Comparison of ENCODE assay signal across 1 cellular context in the genomic region with DNA sequence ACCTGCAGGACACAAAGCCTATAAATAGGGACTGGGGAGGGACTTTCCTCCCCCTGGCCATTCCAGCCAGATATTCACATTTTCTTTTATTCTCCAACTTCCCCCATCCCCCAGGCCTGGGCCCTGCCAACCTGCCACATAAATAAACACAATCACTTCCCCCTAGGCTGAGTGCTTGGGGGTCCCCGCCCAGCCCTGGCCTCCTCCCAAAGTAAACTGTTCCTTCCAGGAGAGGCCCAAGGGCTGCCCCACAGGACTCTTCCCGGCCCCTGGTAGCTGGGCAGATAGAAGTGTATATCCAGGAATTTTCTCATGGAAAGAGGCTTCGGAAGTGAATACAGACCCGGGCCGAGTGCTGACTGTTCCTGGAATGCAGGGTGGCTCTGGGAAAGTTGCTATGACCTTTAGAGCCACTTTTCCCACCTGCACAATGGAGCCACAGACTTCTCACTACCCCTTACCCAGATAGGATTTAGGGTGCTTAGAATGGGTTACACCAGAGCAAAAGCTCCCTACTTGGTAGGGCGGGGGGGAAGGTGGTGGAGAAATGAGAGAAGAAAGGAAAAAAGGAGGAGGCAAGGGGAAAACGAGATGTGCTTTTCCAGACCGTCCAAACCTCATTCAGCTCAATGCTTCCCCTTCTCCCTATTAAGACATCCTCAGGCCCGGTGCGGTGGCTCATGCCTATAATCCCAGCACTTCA.
TF ChIP-seq lines count a peak whose summit lies in the region.

No MANE protein-coding gene starts in this region.

TF ChIP-seq in HepG2, 621 proteins besides CTCF, POLR2A, EP300 and RAD21:
- no peak for TF ChIP-seq ZFP36L1 (CRISPR knock-in tag; IDR thresholded peaks at IDR 0.05)
- TF ChIP-seq NR2F6 (IDR thresholded peaks at IDR 0.05): no peak
- no peak for TF ChIP-seq NR2F6 (CRISPR knock-in tag; IDR thresholded peaks at IDR 0.05)
- no peak for TF ChIP-seq KDM5A (IDR thresholded peaks at IDR 0.05; ENCODE audit: borderline replicate concordance, low read length)
- no peak for TF ChIP-seq ZNF207 (IDR thresholded peaks at IDR 0.05; ENCODE audit: borderline replicate concordance)
- TF ChIP-seq, protein P1, sequence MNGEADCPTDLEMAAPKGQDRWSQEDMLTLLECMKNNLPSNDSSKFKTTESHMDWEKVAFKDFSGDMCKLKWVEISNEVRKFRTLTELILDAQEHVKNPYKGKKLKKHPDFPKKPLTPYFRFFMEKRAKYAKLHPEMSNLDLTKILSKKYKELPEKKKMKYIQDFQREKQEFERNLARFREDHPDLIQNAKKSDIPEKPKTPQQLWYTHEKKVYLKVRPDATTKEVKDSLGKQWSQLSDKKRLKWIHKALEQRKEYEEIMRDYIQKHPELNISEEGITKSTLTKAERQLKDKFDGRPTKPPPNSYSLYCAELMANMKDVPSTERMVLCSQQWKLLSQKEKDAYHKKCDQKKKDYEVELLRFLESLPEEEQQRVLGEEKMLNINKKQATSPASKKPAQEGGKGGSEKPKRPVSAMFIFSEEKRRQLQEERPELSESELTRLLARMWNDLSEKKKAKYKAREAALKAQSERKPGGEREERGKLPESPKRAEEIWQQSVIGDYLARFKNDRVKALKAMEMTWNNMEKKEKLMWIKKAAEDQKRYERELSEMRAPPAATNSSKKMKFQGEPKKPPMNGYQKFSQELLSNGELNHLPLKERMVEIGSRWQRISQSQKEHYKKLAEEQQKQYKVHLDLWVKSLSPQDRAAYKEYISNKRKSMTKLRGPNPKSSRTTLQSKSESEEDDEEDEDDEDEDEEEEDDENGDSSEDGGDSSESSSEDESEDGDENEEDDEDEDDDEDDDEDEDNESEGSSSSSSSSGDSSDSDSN (CRISPR knock-in tag; IDR thresholded peaks at IDR 0.05): no peak
- TF ChIP-seq, protein P2, sequence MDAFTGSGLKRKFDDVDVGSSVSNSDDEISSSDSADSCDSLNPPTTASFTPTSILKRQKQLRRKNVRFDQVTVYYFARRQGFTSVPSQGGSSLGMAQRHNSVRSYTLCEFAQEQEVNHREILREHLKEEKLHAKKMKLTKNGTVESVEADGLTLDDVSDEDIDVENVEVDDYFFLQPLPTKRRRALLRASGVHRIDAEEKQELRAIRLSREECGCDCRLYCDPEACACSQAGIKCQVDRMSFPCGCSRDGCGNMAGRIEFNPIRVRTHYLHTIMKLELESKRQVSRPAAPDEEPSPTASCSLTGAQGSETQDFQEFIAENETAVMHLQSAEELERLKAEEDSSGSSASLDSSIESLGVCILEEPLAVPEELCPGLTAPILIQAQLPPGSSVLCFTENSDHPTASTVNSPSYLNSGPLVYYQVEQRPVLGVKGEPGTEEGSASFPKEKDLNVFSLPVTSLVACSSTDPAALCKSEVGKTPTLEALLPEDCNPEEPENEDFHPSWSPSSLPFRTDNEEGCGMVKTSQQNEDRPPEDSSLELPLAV (CRISPR knock-in tag; conservative IDR thresholded peaks at IDR 0.05; ENCODE audit: low read depth): no peak
- TF ChIP-seq, protein P3, sequence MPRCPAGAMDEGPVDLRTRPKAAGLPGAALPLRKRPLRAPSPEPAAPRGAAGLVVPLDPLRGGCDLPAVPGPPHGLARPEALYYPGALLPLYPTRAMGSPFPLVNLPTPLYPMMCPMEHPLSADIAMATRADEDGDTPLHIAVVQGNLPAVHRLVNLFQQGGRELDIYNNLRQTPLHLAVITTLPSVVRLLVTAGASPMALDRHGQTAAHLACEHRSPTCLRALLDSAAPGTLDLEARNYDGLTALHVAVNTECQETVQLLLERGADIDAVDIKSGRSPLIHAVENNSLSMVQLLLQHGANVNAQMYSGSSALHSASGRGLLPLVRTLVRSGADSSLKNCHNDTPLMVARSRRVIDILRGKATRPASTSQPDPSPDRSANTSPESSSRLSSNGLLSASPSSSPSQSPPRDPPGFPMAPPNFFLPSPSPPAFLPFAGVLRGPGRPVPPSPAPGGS (CRISPR knock-in tag; IDR thresholded peaks at IDR 0.05): no peak
- no peak for TF ChIP-seq RARA (CRISPR knock-in tag; IDR thresholded peaks at IDR 0.05)
- TF ChIP-seq FOSL1 (CRISPR knock-in tag; IDR thresholded peaks at IDR 0.05; ENCODE audit: borderline replicate concordance): no peak
